25 cellular contexts compared by ENCODE assay signal in genomic region chr2:58056201-58056916, GRCh38. TPM values are rescaled to one million over a fixed set of nuclear protein-coding genes. Genes with fewer than 3 reads are reported as not detected.
A peak's percentile ranks its signal among the peaks of the same experiment; 100 is the strongest.
DNase-seq lines count a peak whose midpoint lies in the region; ATAC-seq, FAIRE-seq and TF ChIP-seq lines count a peak whose summit lies in the region.
"Had no signal": no experiment of that assay in that cellular context is flagged by ENCODE, and none has a peak within 500 bp of the region (broad histone marks: within the 10 kb centered on the region; RNA-seq: fewer than 3 reads in every experiment).

No MANE protein-coding gene starts in this region.

- no peaks in the 10 kb centered on the region for H3K9me3 Mint-ChIP-seq in activated CD8-positive, alpha-beta T cell treated with anti-CD3 and anti-CD28 coated beads for 36 hours
- H3K9me3 Mint-ChIP-seq: dendritic cell treated with granulocyte-macrophage colony-stimulating factor and Interleukin-4, amounts not matched to agents 40 ng/mL and 50 ng/mL, for 4 days; immature natural killer cell; stimulated activated naive CD8-positive, alpha-beta T cell treated with anti-CD3 and anti-CD28 coated beads, Interleukin-15, Interleukin-2, amounts not matched to agents 100 ng/mL and 50 ng/mL, for 24 hours; T-helper 1 cell treated with Interleukin-12 subunit alpha and Interleukin-12 subunit beta and Interleukin-4 antibody, amounts not matched to agents 30 μg/mL and 1 μg/mL, for 36 hours had no signal

- H3K4me3 ChIP-seq in gastrocnemius medialis (no peak overlapping the region), transverse colon (no peak overlapping the region), testis (no peak overlapping the region)
- H3K4me3 ChIP-seq: esophagus squamous epithelium, prostate gland, tibial artery had no signal

- TF ChIP-seq POLR2A in GM12892 (IDR thresholded peaks at IDR 0.05; ENCODE audit: low read depth, low read length) (no peak), gastrocnemius medialis (IDR thresholded peaks at IDR 0.05) (no peak), transverse colon (IDR thresholded peaks at IDR 0.05) (no peak), testis (IDR thresholded peaks at IDR 0.05) (no peak)

- FAIRE-seq in GM12892 (lab: Jason Lieb, UNC): peak; percentile 44
- FAIRE-seq: astrocyte had no signal

- H3K27ac ChIP-seq in gastrocnemius medialis (peak overlapping the region; percentile 12 to 61 (median 30)), transverse colon (no peak overlapping the region), testis (no peak overlapping the region)
- H3K27ac ChIP-seq: esophagus squamous epithelium, prostate gland, tibial artery had no signal

- no peak overlapping the region for H3K4me3 Mint-ChIP-seq in activated CD8-positive, alpha-beta T cell treated with anti-CD3 and anti-CD28 coated beads for 36 hours
- H3K4me3 Mint-ChIP-seq: dendritic cell treated with granulocyte-macrophage colony-stimulating factor and Interleukin-4, amounts not matched to agents 40 ng/mL and 50 ng/mL, for 4 days; immature natural killer cell; stimulated activated naive CD8-positive, alpha-beta T cell treated with anti-CD3 and anti-CD28 coated beads, Interleukin-15, Interleukin-2, amounts not matched to agents 100 ng/mL and 50 ng/mL, for 24 hours; T-helper 1 cell treated with Interleukin-12 subunit alpha and Interleukin-12 subunit beta and Interleukin-4 antibody, amounts not matched to agents 30 μg/mL and 1 μg/mL, for 36 hours had no signal

- intact Hi-C loops in Right ventricle myocardium superior (cut with DNase I) (no loop called here), gastrocnemius medialis (cut with DNase I; ENCODE audit: low total_unique reads) (no loop called here), transverse colon (cut with DNase I; ENCODE audit: low total_unique reads) (no loop called here), testis (cut with DNase I; ENCODE audit: low total_unique reads) (no loop called here)
- intact Hi-C loops in activated CD8-positive, alpha-beta T cell treated with anti-CD3 and anti-CD28 coated beads for 36 hours (cut with micrococcal nuclease): no loop called here

- H3K27me3 ChIP-seq in gastrocnemius medialis: no peaks in the 10 kb centered on the region
- no peaks in the 10 kb centered on the region for H3K27me3 ChIP-seq in transverse colon
- H3K27me3 ChIP-seq in testis: no peaks in the 10 kb centered on the region
- H3K27me3 ChIP-seq: esophagus squamous epithelium, tibial artery had no signal

- H3K4me1 ChIP-seq in gastrocnemius medialis: peaks cover 23 to 31% of the 10 kb centered on the region in 2 donors
- H3K4me1 ChIP-seq in transverse colon: peaks cover 0 to 13% (median 5%) of the 10 kb centered on the region in 4 donors
- H3K4me1 ChIP-seq in testis: no peaks in the 10 kb centered on the region
- H3K4me1 ChIP-seq: esophagus squamous epithelium, prostate gland had no signal

- in situ Hi-C loops in gastrocnemius medialis (cut with MboI; ENCODE audit: low sequenced_read_pairs in 4 of 4): no loop called here
- in situ Hi-C loops in transverse colon (cut with MboI; ENCODE audit: low pct_ligation_motif_present in 1 of 4, low pct_unique_long_range_greater_than_20kb in 1 of 4, low sequenced_read_pairs in 3 of 4): no loop called here

- TF ChIP-seq CTCF in gastrocnemius medialis (IDR thresholded peaks at IDR 0.05 in 4 of 5, conservative IDR thresholded peaks at IDR 0.05 in 1 of 5) (no peak), transverse colon (IDR thresholded peaks at IDR 0.05) (no peak), testis (IDR thresholded peaks at IDR 0.05) (no peak)
- TF ChIP-seq CTCF in activated CD8-positive, alpha-beta T cell treated with anti-CD3 and anti-CD28 coated beads for 36 hours (IDR thresholded peaks at IDR 0.05): no peak

- no peak for TF ChIP-seq EP300 in transverse colon (IDR thresholded peaks at IDR 0.05; ENCODE audit: low read depth)

- H3K36me3 ChIP-seq in gastrocnemius medialis (peaks cover 0 to 3% of the 10 kb centered on the region in 2 donors), transverse colon (peaks cover 0 to 5% (median 0%) of the 10 kb centered on the region in 4 donors), testis (ENCODE audit: low read depth, missing control alignments) (peaks cover 4% of the 10 kb centered on the region)
- H3K36me3 ChIP-seq: prostate gland had no signal

- DNase-seq in GM12892 (ENCODE audit: insufficient read length) (no peak), NCI-H1694 treated with DMSO at 0.1 percent for 48 hours (lab: John Stamatoyannopoulos, UW) (peak; percentile 83), Right ventricle myocardium superior (no peak), gastrocnemius medialis (no peak), transverse colon (no peak), testis (no peak), ureter (ENCODE audit: low spot score) (no peak)
- DNase-seq in activated CD8-positive, alpha-beta T cell treated with anti-CD3 and anti-CD28 coated beads for 36 hours: no peak
- DNase-seq: activated CD4-positive, alpha-beta T cell treated with anti-CD3 and anti-CD28 coated beads for 1 hour; activated gamma-delta T cell; activated T-cell treated with anti-CD3 and anti-CD28 coated beads, Interleukin-2, amount 50 U/mL, for 1 hour; central memory CD4-positive, alpha-beta T cell; DMS53; esophagus squamous epithelium; foreskin melanocyte; hypothalamus; immature natural killer cell; NCI-H1092 treated with DMSO at 0.1 percent for 48 hours; NCI-H2029; tibial artery had no signal

- POLR2A ChIA-PET in activated CD8-positive, alpha-beta T cell treated with anti-CD3 and anti-CD28 coated beads for 36 hours (lab: Charles Lee): no interaction called here

- WGBS in transverse colon (ENCODE audit: low coverage in 1 of 2), 2 donors: 83 to 92% methylated on average over 8 to 9 of the region's 9 CpGs
- WGBS in testis, 2 donors: 87 to 88% methylated on average over 9 of the region's 9 CpGs

- H3K27me3 Mint-ChIP-seq in activated CD8-positive, alpha-beta T cell treated with anti-CD3 and anti-CD28 coated beads for 36 hours: no peaks in the 10 kb centered on the region
- H3K27me3 Mint-ChIP-seq: dendritic cell treated with granulocyte-macrophage colony-stimulating factor and Interleukin-4, amounts not matched to agents 40 ng/mL and 50 ng/mL, for 4 days; stimulated activated naive CD8-positive, alpha-beta T cell treated with anti-CD3 and anti-CD28 coated beads, Interleukin-15, Interleukin-2, amounts not matched to agents 100 ng/mL and 50 ng/mL, for 24 hours had no signal

- peaks cover 23% of the 10 kb centered on the region for H3K36me3 Mint-ChIP-seq in activated CD8-positive, alpha-beta T cell treated with anti-CD3 and anti-CD28 coated beads for 36 hours (ENCODE audit: low read depth)

- H3K9me3 ChIP-seq in gastrocnemius medialis (no peaks in the 10 kb centered on the region), transverse colon (no peaks in the 10 kb centered on the region), testis (no peaks in the 10 kb centered on the region)
- H3K9me3 ChIP-seq: esophagus squamous epithelium, prostate gland, tibial artery had no signal

- H3K27ac Mint-ChIP-seq in activated CD8-positive, alpha-beta T cell treated with anti-CD3 and anti-CD28 coated beads for 36 hours: no peak overlapping the region
- H3K27ac Mint-ChIP-seq: dendritic cell treated with granulocyte-macrophage colony-stimulating factor and Interleukin-4, amounts not matched to agents 40 ng/mL and 50 ng/mL, for 4 days; immature natural killer cell; stimulated activated naive CD8-positive, alpha-beta T cell treated with anti-CD3 and anti-CD28 coated beads, Interleukin-15, Interleukin-2, amounts not matched to agents 100 ng/mL and 50 ng/mL, for 24 hours; T-helper 1 cell treated with Interleukin-12 subunit alpha and Interleukin-12 subunit beta and Interleukin-4 antibody, amounts not matched to agents 30 μg/mL and 1 μg/mL, for 36 hours had no signal

- CTCF ChIA-PET in activated CD8-positive, alpha-beta T cell treated with anti-CD3 and anti-CD28 coated beads for 36 hours (lab: Charles Lee): no interaction called here

- ATAC-seq in Right ventricle myocardium superior (ENCODE audit: poor library complexity): peak; percentile 85
- peak; percentile 75 to 76 for ATAC-seq in gastrocnemius medialis
- ATAC-seq in activated CD8-positive, alpha-beta T cell treated with anti-CD3 and anti-CD28 coated beads for 36 hours: no peak

- peaks cover 6% of the 10 kb centered on the region for H3K4me1 Mint-ChIP-seq in activated CD8-positive, alpha-beta T cell treated with anti-CD3 and anti-CD28 coated beads for 36 hours (ENCODE audit: low read depth)

RNA-seq across cellular contexts. Expression of gene VRK2, which starts 9.8 kb away (rescaled TPM):
- 28.6 TPM for polyA plus RNA-seq in GM12892 (2012; ENCODE audit: missing spikeins)
- total RNA-seq in Right ventricle myocardium superior (30.9 TPM), gastrocnemius medialis (10 to 100 TPM; 12.3 to 24.5 (median 21.2) TPM), transverse colon (10 to 100 TPM in 3 of 4 donors, 1 to 10 TPM in 1; 7.1 to 24.3 (median 15.1) TPM), testis (10 to 100 TPM; 16.6 to 18.5 TPM), ureter (25.6 TPM)
- 16.7 TPM for polyA plus RNA-seq in testis (ENCODE audit: insufficient read depth, low read depth, low replicate concordance)
- 10 to 100 TPM; 17.7 to 18.3 TPM for total RNA-seq in activated CD8-positive, alpha-beta T cell treated with anti-CD3 and anti-CD28 coated beads for 36 hours

Comparison
In these comparisons a context has a peak if more than half of its experiments do, and no peak if none do; other contexts are left out.
1. H3K27ac ChIP-seq: peak in gastrocnemius medialis (4 of 4); none in transverse colon (0 of 4) and testis (0 of 2).